24 cellular contexts compared by ENCODE assay signal in genomic region chr7:21920931-21921330, GRCh38. TPM values are rescaled to one million over a fixed set of nuclear protein-coding genes. Genes with fewer than 3 reads are reported as not detected.
DNase-seq lines count a peak whose midpoint lies in the region; ATAC-seq, FAIRE-seq and TF ChIP-seq lines count a peak whose summit lies in the region.
"Had no signal": no experiment of that assay in that cellular context is flagged by ENCODE, and none has a peak within 500 bp of the region (broad histone marks: within the 10 kb centered on the region; RNA-seq: fewer than 3 reads in every experiment).

No MANE protein-coding gene starts in this region.

- no peak for FAIRE-seq in urothelium cell line (lab: Jason Lieb, UNC)
- FAIRE-seq: A204.1, GM18507 had no signal

- TF ChIP-seq RAD21 in neural cell (conservative IDR thresholded peaks at IDR 0.05): no peak

- TF ChIP-seq CTCF in neural cell (IDR thresholded peaks at IDR 0.05; ENCODE audit: poor library complexity, severe bottlenecking): no peak

- no peaks in the 10 kb centered on the region for H3K4me1 Mint-ChIP-seq in effector memory CD8-positive, alpha-beta T cell (ENCODE audit: low read depth in 2 of 2)
- H3K4me1 Mint-ChIP-seq: CD4-positive, alpha-beta memory T cell had no signal

- DNase-seq in NCI-H82 (lab: John Stamatoyannopoulos, UW) (peak; percentile 46), NCI-H82 treated with DMSO at 0.1 percent for 48 hours (lab: John Stamatoyannopoulos, UW; ENCODE audit: unreplicated experiment) (no peak), NCI-H2227 treated with DMSO at 0.1 percent for 48 hours (lab: John Stamatoyannopoulos, UW) (peak; percentile 39), SW 1271 (lab: John Stamatoyannopoulos, UW) (no peak), urothelium cell line (ENCODE audit: low spot score) (no peak)
- DNase-seq in effector memory CD8-positive, alpha-beta T cell: no peak
- DNase-seq: C1 segment of cervical spinal cord; CD4-positive, alpha-beta memory T cell; COR-L47; DMS53; H7; NCI-H1092; NCI-H1694; NCI-H2029 treated with DMSO at 0.1 percent for 48 hours; NCI-H226; NCI-H510A treated with DMSO at 0.1 percent for 48 hours; NCI-H748 treated with DMSO at 0.1 percent for 48 hours; NK-92 treated with Interleukin-12 subunit alpha and Interleukin-12 subunit beta, amount 100 ng/mL, for 24 hours; PC-3; SK-N-SH had no signal

- peaks cover 5 to 20% of the 10 kb centered on the region in 2 donors for H3K27me3 Mint-ChIP-seq in effector memory CD8-positive, alpha-beta T cell
- H3K27me3 Mint-ChIP-seq: CD4-positive, alpha-beta memory T cell had no signal

- H3K9ac ChIP-seq in neural cell (ENCODE audit: low read length): peak overlapping the region; percentile 17
- H3K9ac ChIP-seq: SK-N-SH had no signal

- H3K4me3 ChIP-seq in neural cell (ENCODE audit: low read length): no peak overlapping the region

- H3K27ac Mint-ChIP-seq in effector memory CD8-positive, alpha-beta T cell: no peak overlapping the region
- H3K27ac Mint-ChIP-seq: CD4-positive, alpha-beta memory T cell had no signal

- H3K4me2 ChIP-seq in neural cell (ENCODE audit: low read length): no peak overlapping the region
- H3K4me2 ChIP-seq: SK-N-SH had no signal

- no peak for ATAC-seq in effector memory CD8-positive, alpha-beta T cell (replicated peaks)
- ATAC-seq: PC-3 had no signal

- no peaks in the 10 kb centered on the region for H3K36me3 Mint-ChIP-seq in effector memory CD8-positive, alpha-beta T cell (ENCODE audit: insufficient read depth)
- H3K36me3 Mint-ChIP-seq: CD4-positive, alpha-beta memory T cell had no signal

- H3K27ac ChIP-seq in neural cell (ENCODE audit: low read length): no peak overlapping the region
- H3K27ac ChIP-seq: HL-60 had no signal

- no peaks in the 10 kb centered on the region for H3K9me2 ChIP-seq in neural cell (ENCODE audit: insufficient read depth, low read length)
- H3K9me2 ChIP-seq: SK-N-SH had no signal

- no peaks in the 10 kb centered on the region for H3K36me3 ChIP-seq in neural cell (ENCODE audit: insufficient read depth, low read length)

- TF ChIP-seq EP300 in neural cell (conservative IDR thresholded peaks at IDR 0.05; ENCODE audit: poor library complexity, severe bottlenecking): no peak

- no peaks in the 10 kb centered on the region for H4K20me1 ChIP-seq in neural cell (ENCODE audit: insufficient read depth)

- H3K4me3 Mint-ChIP-seq in effector memory CD8-positive, alpha-beta T cell: no peak overlapping the region
- H3K4me3 Mint-ChIP-seq: CD4-positive, alpha-beta memory T cell had no signal

- H3F3A ChIP-seq in neural cell (ENCODE audit: insufficient read depth, low read length, poor library complexity, severe bottlenecking): no peaks in the 10 kb centered on the region

- H3K9me3 Mint-ChIP-seq in effector memory CD8-positive, alpha-beta T cell: no peaks in the 10 kb centered on the region
- H3K9me3 Mint-ChIP-seq: CD4-positive, alpha-beta memory T cell had no signal

- peaks cover 3% of the 10 kb centered on the region for H3K27me3 ChIP-seq in neural cell (ENCODE audit: insufficient read depth, low read depth, low read length)

- H2AFZ ChIP-seq in neural cell (ENCODE audit: low read depth, low read length): no peak overlapping the region

- no peaks in the 10 kb centered on the region for H3K9me3 ChIP-seq in neural cell (ENCODE audit: low read length)
- H3K9me3 ChIP-seq: SK-N-SH had no signal

- H3K79me2 ChIP-seq in neural cell (replicated peaks; ENCODE audit: insufficient read depth, low read length): peaks cover 5% of the 10 kb centered on the region

TF ChIP-seq in neural cell, 6 proteins besides CTCF, POLR2A, EP300 and RAD21:
- TF ChIP-seq REST (IDR thresholded peaks at IDR 0.05; ENCODE audit: borderline replicate concordance): no peak
- no peak for TF ChIP-seq POLR2AphosphoS5 (IDR thresholded peaks at IDR 0.05)
- no peak for TF ChIP-seq EZH2 (IDR thresholded peaks at IDR 0.05; ENCODE audit: borderline replicate concordance, insufficient read depth, low read length, poor library complexity, severe bottlenecking)
- no peak for TF ChIP-seq SMC3 (conservative IDR thresholded peaks at IDR 0.05; ENCODE audit: poor library complexity)
- TF ChIP-seq TAF1 (IDR thresholded peaks at IDR 0.05; ENCODE audit: low read depth): no peak
- no peak for TF ChIP-seq MXI1 (conservative IDR thresholded peaks at IDR 0.05; ENCODE audit: poor library complexity, severe bottlenecking)

RNA-seq across cellular contexts. Expression of gene CDCA7L, which starts 24.8 kb away (rescaled TPM):
- 3.4 and 3.9 TPM in 2 replicates for polyA plus RNA-seq in neural cell
- 3.9 and 7.3 TPM in 2 replicates for polyA minus RNA-seq in neural cell

Comparison
In these comparisons a context has a peak if more than half of its experiments do, and no peak if none do; other contexts are left out.
1. DNase-seq: peak in NCI-H82 (single experiment) and NCI-H2227 treated with DMSO at 0.1 percent for 48 hours (single experiment); none in NCI-H82 treated with DMSO at 0.1 percent for 48 hours (single experiment), effector memory CD8-positive, alpha-beta T cell (0 of 3), SW 1271 (0 of 2) and urothelium cell line (single experiment).